ENCODE assay signal across 8 cellular contexts in genomic region chr6:73520688-73521350, GRCh38. TPM values are rescaled to one million over a fixed set of nuclear protein-coding genes. Genes with fewer than 3 reads are reported as not detected.
DNase-seq lines count a peak whose midpoint lies in the region; ATAC-seq, FAIRE-seq and TF ChIP-seq lines count a peak whose summit lies in the region.

Gene EEF1A1, minus strand, starts transcription at chr6:73521032. Its CDS starts 1,006 bp downstream, at chr6:73520026.

- ATAC-seq in GM19035 (IDR thresholded peaks at IDR 0.05; ENCODE audit: unreplicated experiment) (peak; percentile 56), HG03354 (IDR thresholded peaks at IDR 0.05; ENCODE audit: poor library complexity, severe bottlenecking, unreplicated experiment) (peak; percentile 76)

- peak within 1 kb of the TSS; percentile 99 to 100 for H3K9ac ChIP-seq in kidney (ENCODE audit: low read length in 2 of 2)

- H3K27ac ChIP-seq in kidney (ENCODE audit: low read depth in 2 of 2, low read length in 2 of 2), result peak within 1 kb of the TSS; percentile 99 to 100

- DNase-seq in AG09319 (ENCODE audit: extremely low read depth, low read depth) (peak; percentile 100), NCI-H460 (ENCODE audit: extremely low read depth, low read depth) (peak; percentile 98), cerebellum (ENCODE audit: low spot score) (peak; percentile 94), kidney (peak; percentile 100)
- peak; percentile 99 for DNase-seq in activated CD4-positive, alpha-beta T cell treated with anti-CD3 and anti-CD28 coated beads for 1 hour
- DNase-seq in stimulated activated CD4-positive, alpha-beta T cell treated with anti-CD3 and anti-CD28 coated beads, Interleukin-15, amount 100 ng/mL, for 24 hours, result peak; percentile 100

- no peaks in the 10 kb centered on the region for H3K9me3 ChIP-seq in kidney (ENCODE audit: control insufficient read depth in 1 of 2, low read length in 2 of 2)

- intact Hi-C loops in kidney (cut with DNase I), result no loop called here

- H3K36me3 ChIP-seq in kidney (ENCODE audit: control insufficient read depth in 1 of 2, insufficient read depth in 2 of 2, low read length in 2 of 2), result peaks cover 15 to 40% of the 10 kb centered on the region in 2 donors

- H3K4me1 ChIP-seq in kidney (ENCODE audit: control insufficient read depth in 1 of 2, insufficient read depth in 1 of 2, low read depth in 1 of 2, low read length in 2 of 2), result peaks cover 16 to 27% of the 10 kb centered on the region in 2 donors

- FAIRE-seq in kidney (lab: Jason Lieb, UNC), result peak; percentile 65

- TF ChIP-seq CTCF in AG09319 (IDR thresholded peaks at IDR 0.05; ENCODE audit: low read depth, low read length) (no peak; the same call in 1 of the 2 replicates), kidney (IDR thresholded peaks at IDR 0.05; ENCODE audit: borderline replicate concordance, extremely low read depth, insufficient read depth) (no peak)

- peak within 1 kb of the TSS; percentile 95 to 98 for H3K4me3 ChIP-seq in kidney (ENCODE audit: low read length in 2 of 2)

RNA-seq across cellular contexts. Expression of gene EEF1A1, which starts in this region (rescaled TPM):
- total RNA-seq in NCI-H460 (2014; rRNA removed; shearing (Covaris generic)), result 15,595 and 16,429 TPM in 2 replicates
- polyA plus RNA-seq in NCI-H460 (2014; cell fraction: nucleus; rRNA removed), result 5,156 and 5,429 TPM in 2 replicates
- total RNA-seq in cerebellum (9,230 TPM), kidney (10,277 TPM)
- polyA plus RNA-seq in kidney (ENCODE audit: insufficient read depth, low read depth, low replicate concordance), result 9,725 TPM

Comparison
In these comparisons a context has a peak if more than half of its experiments do, and no peak if none do; other contexts are left out.
1. Peak in every context shown above with its lines: DNase-seq, ATAC-seq, H3K4me3 ChIP-seq and H3K27ac ChIP-seq.